8 cellular contexts compared by ENCODE assay signal in genomic region chr11:43643898-43644625, GRCh38. TPM values are rescaled to one million over a fixed set of nuclear protein-coding genes. Genes with fewer than 3 reads are reported as not detected.
A peak's percentile ranks its signal among the peaks of the same experiment; 100 is the strongest.
DNase-seq lines count a peak whose midpoint lies in the region; ATAC-seq and TF ChIP-seq lines count a peak whose summit lies in the region.

No MANE protein-coding gene starts in this region.

- peak overlapping the region; percentile 58 for H3K27ac ChIP-seq in RWPE1

- DNase-seq in ELF-1 (ENCODE audit: low read depth, low spot score) (peak; percentile 89), GOT3 (lab: John Stamatoyannopoulos, UW) (peak; percentile 31), LHCN-M2 (ENCODE audit: low read depth) (peak; percentile 77), RWPE1 (ENCODE audit: low spot score) (peak; percentile 90), fibroblast of the aortic adventitia (ENCODE audit: low read depth) (peak; percentile 79)
- peak; percentile 79 for DNase-seq in activated effector memory CD4-positive, alpha-beta T cell treated with Interleukin-2 at 50 U/mL for 16 hours
- peak; percentile 89 for DNase-seq in stimulated activated naive CD8-positive, alpha-beta T cell treated with anti-CD3 and anti-CD28 coated beads, Interleukin-15, Interleukin-2, amounts not matched to agents 100 U/mL and 50 U/mL, for 24 hours

- ATAC-seq in stimulated activated naive CD8-positive, alpha-beta T cell treated with anti-CD3 and anti-CD28 coated beads, Interleukin-15, Interleukin-2, amounts not matched to agents 100 U/mL and 50 U/mL, for 24 hours = peak; percentile 100

- POLR2A ChIA-PET in RWPE1 (lab: Yijun Ruan, JAX; ENCODE audit: low non-redundant PET) = no interaction called here

- TF ChIP-seq CTCF in RWPE1 (conservative IDR thresholded peaks at IDR 0.05; ENCODE audit: low read depth) (no peak), fibroblast of the aortic adventitia (IDR thresholded peaks at IDR 0.05; ENCODE audit: insufficient read depth, low read length) (no peak), nephron (IDR thresholded peaks at IDR 0.05; ENCODE audit: unreplicated experiment in 3 of 3) (no peak)

- peak overlapping the region; percentile 61 to 97 (median 97) for H3K27ac Mint-ChIP-seq in nephron

- H3K4me3 ChIP-seq in fibroblast of the aortic adventitia (ENCODE audit: low read depth, low read length) = peak overlapping the region; percentile 99

- H3K4me3 Mint-ChIP-seq in nephron = peak overlapping the region; percentile 98 to 100 (median 100)

- CTCF ChIA-PET in RWPE1 (lab: Yijun Ruan, JAX) = no interaction called here

- H3K9me3 Mint-ChIP-seq in nephron = peaks cover 3% of the 10 kb centered on the region

- peaks cover 7% of the 10 kb centered on the region for H3K36me3 Mint-ChIP-seq in nephron (ENCODE audit: low read depth)

- peaks cover 11% of the 10 kb centered on the region for H3K4me1 Mint-ChIP-seq in nephron

- peaks cover 22% of the 10 kb centered on the region for H3K27me3 Mint-ChIP-seq in nephron (ENCODE audit: low read depth)

RNA-seq across cellular contexts. Expression of gene HSD17B12, which starts 36.5 kb away (rescaled TPM):
- total RNA-seq in LHCN-M2 (2014; rRNA removed) = 39.9 and 48.6 TPM in 2 replicates
- 21.5 TPM for polyA plus RNA-seq in LHCN-M2 (2012)
- total RNA-seq in fibroblast of the aortic adventitia (ENCODE audit: low replicate concordance) = 76.5 and 92.9 TPM in 2 replicates

Comparison
In these comparisons a context has a peak if more than half of its experiments do, and no peak if none do; other contexts are left out.
1. Peak in every context shown above with its lines: DNase-seq, ATAC-seq, H3K4me3 ChIP-seq and H3K27ac ChIP-seq.
2. DNase-seq: peak in every context shown above with its lines; median percentile 90 in RWPE1; 89 in ELF-1; 89 in stimulated activated naive CD8-positive, alpha-beta T cell treated with anti-CD3 and anti-CD28 coated beads, Interleukin-15, Interleukin-2, amounts not matched to agents 100 U/mL and 50 U/mL, for 24 hours; 79 in activated effector memory CD4-positive, alpha-beta T cell treated with Interleukin-2 at 50 U/mL for 16 hours; 79 in fibroblast of the aortic adventitia; 77 in LHCN-M2; 31 in GOT3.